32 cellular contexts compared by ENCODE assay signal in the genomic region with DNA sequence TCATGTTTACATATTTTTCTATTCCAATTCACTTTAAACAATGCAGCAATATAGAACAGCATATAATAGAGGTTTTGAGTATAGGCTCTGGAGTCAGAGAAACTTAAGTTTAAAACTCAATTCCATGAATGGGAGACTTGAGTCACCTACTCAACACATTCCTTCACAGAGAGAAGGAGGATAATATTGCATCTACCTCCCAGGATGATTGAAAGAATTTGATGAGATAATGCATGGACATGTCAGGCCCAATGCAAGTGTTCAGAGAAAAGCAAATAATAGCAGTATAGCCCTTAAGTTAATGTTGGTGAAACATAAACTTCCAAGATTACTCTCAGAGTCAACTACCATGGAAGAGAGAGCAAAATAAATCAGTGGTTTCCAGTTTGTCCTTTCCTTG.
A peak's percentile ranks its signal among the peaks of the same experiment; 100 is the strongest.
DNase-seq lines count a peak whose midpoint lies in the region; FAIRE-seq and TF ChIP-seq lines count a peak whose summit lies in the region.
"Had no signal": no experiment of that assay in that cellular context is flagged by ENCODE, and none has a peak within 500 bp of the region (broad histone marks: within the 10 kb centered on the region; RNA-seq: fewer than 3 reads in every experiment).

No MANE protein-coding gene starts in this region.

- H3K27ac Mint-ChIP-seq in activated naive CD4-positive, alpha-beta T cell treated with anti-CD3 and anti-CD28 coated beads for 36 hours = no peak overlapping the region
- H3K27ac Mint-ChIP-seq: activated CD8-positive, alpha-beta memory T cell treated with anti-CD3 and anti-CD28 coated beads, Interleukin-2, amount 10 ng/mL, durations not matched to agents 7 days and 5 days; activated naive CD8-positive, alpha-beta T cell treated with anti-CD3 and anti-CD28 coated beads, Interleukin-2, amount 10 ng/mL, durations not matched to agents 7 days and 5 days; progenitor cell of endocrine pancreas; T-helper 17 cell had no signal

- CTCF ChIA-PET in activated naive CD4-positive, alpha-beta T cell treated with anti-CD3 and anti-CD28 coated beads for 36 hours (lab: Charles Lee) = no interaction called here

- in situ Hi-C loops in brain microvascular endothelial cell (cut with HindIII; ENCODE audit: low pct_ligation_motif_present, low sequenced_read_pairs) = no loop called here

- no peaks in the 10 kb centered on the region for H3K27me3 ChIP-seq in brain microvascular endothelial cell (replicated peaks)
- H3K27me3 ChIP-seq: dorsolateral prefrontal cortex, esophagus squamous epithelium, neutrophil, right lobe of liver, tibial artery had no signal

- no peak for FAIRE-seq in RCC 7860 (lab: Jason Lieb, UNC)
- FAIRE-seq: endometrium, frontal cortex, G401.6, HepG2, TTC549 had no signal

- peaks cover 2% of the 10 kb centered on the region for H3K27me3 Mint-ChIP-seq in activated naive CD4-positive, alpha-beta T cell treated with anti-CD3 and anti-CD28 coated beads for 36 hours (ENCODE audit: low read depth)
- H3K27me3 Mint-ChIP-seq: activated CD8-positive, alpha-beta memory T cell treated with anti-CD3 and anti-CD28 coated beads, Interleukin-2, amount 10 ng/mL, durations not matched to agents 7 days and 5 days; activated naive CD8-positive, alpha-beta T cell treated with anti-CD3 and anti-CD28 coated beads, Interleukin-2, amount 10 ng/mL, durations not matched to agents 7 days and 5 days; progenitor cell of endocrine pancreas; T-helper 17 cell had no signal

- H3K9me3 Mint-ChIP-seq in activated naive CD4-positive, alpha-beta T cell treated with anti-CD3 and anti-CD28 coated beads for 36 hours = peaks cover 2% of the 10 kb centered on the region

- H3K36me3 Mint-ChIP-seq in activated naive CD4-positive, alpha-beta T cell treated with anti-CD3 and anti-CD28 coated beads for 36 hours (ENCODE audit: low read depth) = no peaks in the 10 kb centered on the region
- H3K36me3 Mint-ChIP-seq: activated CD8-positive, alpha-beta memory T cell treated with anti-CD3 and anti-CD28 coated beads, Interleukin-2, amount 10 ng/mL, durations not matched to agents 7 days and 5 days; activated naive CD8-positive, alpha-beta T cell treated with anti-CD3 and anti-CD28 coated beads, Interleukin-2, amount 10 ng/mL, durations not matched to agents 7 days and 5 days had no signal

- no peak overlapping the region for H3K4me3 ChIP-seq in brain microvascular endothelial cell (ENCODE audit: low read depth, low read length)
- H3K4me3 ChIP-seq: dorsolateral prefrontal cortex, esophagus squamous epithelium, right lobe of liver, tibial artery had no signal

- DNase-seq in RCC 7860 (ENCODE audit: low spot score) = peak; percentile 9
- DNase-seq in brain microvascular endothelial cell = peak; percentile 29
- peak; percentile 62 for DNase-seq in kidney glomerular epithelial cell (lab: John Stamatoyannopoulos, UW)
- no peak for DNase-seq in activated naive CD4-positive, alpha-beta T cell treated with anti-CD3 and anti-CD28 coated beads for 36 hours
- DNase-seq in NCI-H446 (lab: John Stamatoyannopoulos, UW) = no peak
- no peak for DNase-seq in OCI-M1 (lab: John Stamatoyannopoulos, UW)
- no peak for DNase-seq in NCI-H146 treated with DMSO at 0.1 percent for 48 hours (lab: John Stamatoyannopoulos, UW; ENCODE audit: unreplicated experiment)
- DNase-seq: activated CD4-positive, alpha-beta T cell treated with anti-CD3 and anti-CD28 coated beads, Interleukin-2, amount 50 U/mL, for 4 hours; activated CD8-positive, alpha-beta memory T cell treated with anti-CD3 and anti-CD28 coated beads, Interleukin-2, amount 10 ng/mL, durations not matched to agents 7 days and 5 days; activated gamma-delta T cell; activated naive CD8-positive, alpha-beta T cell treated with anti-CD3 and anti-CD28 coated beads, Interleukin-2, amount 10 ng/mL, durations not matched to agents 7 days and 5 days; activated T-cell treated with anti-CD3 and anti-CD28 coated beads, Interleukin-2, amount 50 U/mL, for 4 hours; C1 segment of cervical spinal cord; cerebellar nuclear complex; DMS53; dorsolateral prefrontal cortex; esophagus squamous epithelium; Karpas-422; NCI-H1417 treated with DMSO at 0.1 percent for 48 hours; NCI-H2107; right lobe of liver; stimulated activated CD4-positive, alpha-beta T cell treated with anti-CD3 and anti-CD28 coated beads, Interleukin-4, amount 100 ng/mL, for 1 hour; T-helper 17 cell; tibial artery had no signal

- no peaks in the 10 kb centered on the region for H3K4me1 Mint-ChIP-seq in activated naive CD4-positive, alpha-beta T cell treated with anti-CD3 and anti-CD28 coated beads for 36 hours (ENCODE audit: low read depth)
- H3K4me1 Mint-ChIP-seq: activated CD8-positive, alpha-beta memory T cell treated with anti-CD3 and anti-CD28 coated beads, Interleukin-2, amount 10 ng/mL, durations not matched to agents 7 days and 5 days; activated naive CD8-positive, alpha-beta T cell treated with anti-CD3 and anti-CD28 coated beads, Interleukin-2, amount 10 ng/mL, durations not matched to agents 7 days and 5 days; T-helper 17 cell had no signal

- H3K27ac ChIP-seq in brain microvascular endothelial cell = no peak overlapping the region
- H3K27ac ChIP-seq: dorsolateral prefrontal cortex, esophagus squamous epithelium, neutrophil, right lobe of liver, RWPE1, tibial artery had no signal

- TF ChIP-seq CTCF in brain microvascular endothelial cell (IDR thresholded peaks at IDR 0.05; ENCODE audit: low read depth, low read length, missing control alignments) = no peak

- intact Hi-C loops in activated naive CD4-positive, alpha-beta T cell treated with anti-CD3 and anti-CD28 coated beads for 36 hours (cut with micrococcal nuclease) = no loop called here

- H3K36me3 ChIP-seq in brain microvascular endothelial cell (replicated peaks) = no peaks in the 10 kb centered on the region
- H3K36me3 ChIP-seq: esophagus squamous epithelium, neutrophil, right lobe of liver, tibial artery had no signal

- H3K4me3 Mint-ChIP-seq in activated naive CD4-positive, alpha-beta T cell treated with anti-CD3 and anti-CD28 coated beads for 36 hours = no peak overlapping the region
- H3K4me3 Mint-ChIP-seq: activated CD8-positive, alpha-beta memory T cell treated with anti-CD3 and anti-CD28 coated beads, Interleukin-2, amount 10 ng/mL, durations not matched to agents 7 days and 5 days; activated naive CD8-positive, alpha-beta T cell treated with anti-CD3 and anti-CD28 coated beads, Interleukin-2, amount 10 ng/mL, durations not matched to agents 7 days and 5 days; activated T-cell treated with anti-CD3 and anti-CD28 coated beads, Interleukin-2, amount 50 U/mL, for 4 hours; T-helper 17 cell had no signal

Comparison
In these comparisons a context has a peak if more than half of its experiments do, and no peak if none do; other contexts are left out.
1. DNase-seq: peak in RCC 7860 (single experiment), brain microvascular endothelial cell (single experiment) and kidney glomerular epithelial cell (single experiment); none in activated naive CD4-positive, alpha-beta T cell treated with anti-CD3 and anti-CD28 coated beads for 36 hours (single experiment), NCI-H446 (0 of 2), OCI-M1 (single experiment) and NCI-H146 treated with DMSO at 0.1 percent for 48 hours (single experiment).